ENCODE assay signal across 11 cellular contexts in genomic region chr6:111691345-111692225, GRCh38.
DNase-seq lines count a peak whose midpoint lies in the region; ATAC-seq and TF ChIP-seq lines count a peak whose summit lies in the region.
"Had no signal": no experiment of that assay in that cellular context is flagged by ENCODE, and none has a peak within 500 bp of the region (broad histone marks: within the 10 kb centered on the region; RNA-seq: fewer than 3 reads in every experiment).

No MANE protein-coding gene starts in this region.

- DNase-seq in EH (ENCODE audit: low read depth) (peak; percentile 70), SK-N-DZ (ENCODE audit: low spot score) (peak; percentile 50), fibroblast of mammary gland (ENCODE audit: low read depth) (peak; percentile 24), sigmoid colon (peak; percentile 90)
- DNase-seq: activated effector memory CD4-positive, alpha-beta T cell treated with Interleukin-2 at 50 U/mL for 16 hours had no signal

- intact Hi-C loops in sigmoid colon (cut with DNase I) = loop anchor here (2.0 to 5.0 kb wide), 3 partner anchors 29 to 209 kb away; partner anchors contain the start of gene REV3L

- H3K36me3 ChIP-seq in sigmoid colon = peaks cover 0 to 12% (median 7%) of the 10 kb centered on the region in 4 donors

- H3K4me3 ChIP-seq in fibroblast of mammary gland (ENCODE audit: control insufficient read depth, low read depth, low read length) (no peak overlapping the region), sigmoid colon (no peak overlapping the region)
- H3K4me3 ChIP-seq: SJSA1 had no signal

- TF ChIP-seq POLR2A in sigmoid colon (IDR thresholded peaks at IDR 0.05) = no peak

- no peaks in the 10 kb centered on the region for H3K27me3 ChIP-seq in sigmoid colon
- H3K27me3 ChIP-seq: SJSA1 had no signal

- peak; percentile 14 to 90 (median 71) for TF ChIP-seq EP300 in sigmoid colon (IDR thresholded peaks at IDR 0.05)

- TF ChIP-seq CTCF in fibroblast of mammary gland (conservative IDR thresholded peaks at IDR 0.05; ENCODE audit: control insufficient read depth, insufficient read depth, low read depth, low read length) (no peak), sigmoid colon (IDR thresholded peaks at IDR 0.05) (no peak)

- WGBS in sigmoid colon, 2 donors = 37 to 62% methylated on average over 7 of the region's 7 CpGs

- no peak for ATAC-seq in HG02759 (IDR thresholded peaks at IDR 0.05; ENCODE audit: unreplicated experiment)
- no peak for ATAC-seq in HG03108 (IDR thresholded peaks at IDR 0.05; ENCODE audit: unreplicated experiment)
- no peak for ATAC-seq in GM21619 (IDR thresholded peaks at IDR 0.05; ENCODE audit: unreplicated experiment)
- ATAC-seq in activated CD4-positive, CD25-positive, alpha-beta regulatory T cell treated with anti-CD3 and anti-CD28 coated beads, Interleukin-2, amount 50 U/mL, for 24 hours = no peak
- ATAC-seq: esophagus mucosa had no signal

- no peaks in the 10 kb centered on the region for H3K9me3 ChIP-seq in sigmoid colon
- H3K9me3 ChIP-seq: SJSA1 had no signal

- H3K4me1 ChIP-seq in sigmoid colon = peaks cover 0 to 56% (median 41%) of the 10 kb centered on the region in 4 donors

- peak overlapping the region; percentile 14 to 82 (median 76) for H3K27ac ChIP-seq in sigmoid colon
- H3K27ac ChIP-seq: SJSA1 had no signal

Comparison
In these comparisons a context has a peak if more than half of its experiments do, and no peak if none do; other contexts are left out.
1. DNase-seq: peak in every context shown above with its lines; median percentile 90 in sigmoid colon; 70 in EH; 50 in SK-N-DZ; 24 in fibroblast of mammary gland.